ENCODE assay signal across 11 cellular contexts in the genomic region with DNA sequence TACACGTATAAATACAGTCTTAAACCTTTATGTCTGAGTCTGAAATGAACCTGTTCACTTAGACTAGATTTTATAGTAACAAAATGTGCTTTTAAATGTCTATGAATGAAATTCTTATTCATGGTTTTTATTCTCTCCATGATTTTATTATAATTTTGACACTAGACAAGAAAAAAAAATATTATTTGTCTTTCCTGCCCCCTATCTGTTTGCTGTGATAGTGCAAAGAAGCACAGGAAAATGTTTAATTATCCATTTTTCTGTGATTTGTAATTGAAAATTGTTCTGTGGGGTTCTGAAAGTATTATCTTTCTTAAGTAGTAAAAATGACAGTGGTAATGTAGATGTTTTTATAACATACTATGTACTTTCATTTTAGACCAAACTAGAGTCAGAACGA. TPM values are rescaled to one million over a fixed set of nuclear protein-coding genes. Genes with fewer than 3 reads are reported as not detected.
DNase-seq lines count a peak whose midpoint lies in the region; ATAC-seq and TF ChIP-seq lines count a peak whose summit lies in the region.
"Had no signal": no experiment of that assay in that cellular context is flagged by ENCODE, and none has a peak within 500 bp of the region (broad histone marks: within the 10 kb centered on the region; RNA-seq: fewer than 3 reads in every experiment).

No MANE protein-coding gene starts in this region.

- H3K36me3 ChIP-seq in ascending aorta: no peaks in the 10 kb centered on the region
- H3K36me3 ChIP-seq in kidney epithelial cell (ENCODE audit: control insufficient read depth, insufficient read depth, low read length): no peaks in the 10 kb centered on the region

- no peak overlapping the region for H3K4me3 ChIP-seq in AG09309 (ENCODE audit: control insufficient read depth, low read depth, low read length)
- H3K4me3 ChIP-seq in ascending aorta: no peak overlapping the region
- H3K4me3 ChIP-seq in kidney epithelial cell (ENCODE audit: low read depth, low read length): no peak overlapping the region

- no peak overlapping the region for H3K27ac ChIP-seq in ascending aorta

- TF ChIP-seq CTCF in AG09309 (IDR thresholded peaks at IDR 0.05; ENCODE audit: control insufficient read depth, insufficient read depth, low read depth, low read length, missing control alignments) (peak; percentile 43), GM12872 (IDR thresholded peaks at IDR 0.05; ENCODE audit: insufficient read depth, low read depth, low read length) (0 out of 3 replicates have a peak, but pooled peaks have one; percentile 15), ascending aorta (IDR thresholded peaks at IDR 0.05) (peak in 2 of 3 experiments; percentile 30 to 44), kidney epithelial cell (IDR thresholded peaks at IDR 0.05; ENCODE audit: insufficient read depth, low read length, poor library complexity, severe bottlenecking) (peak; percentile 34)

- no peak for ATAC-seq in HG02588 (IDR thresholded peaks at IDR 0.05; ENCODE audit: unreplicated experiment)
- ATAC-seq: naive thymus-derived CD8-positive, alpha-beta T cell had no signal

- H3K4me1 ChIP-seq in ascending aorta: no peaks in the 10 kb centered on the region

- intact Hi-C loops in ascending aorta (cut with DNase I): loop anchor here (2.0 kb wide), 1 partner anchor 88 kb away; no protein-coding TSS in a partner anchor

- H3K9me3 ChIP-seq in ascending aorta: no peaks in the 10 kb centered on the region

- DNase-seq in AG09309 (ENCODE audit: low read depth) (no peak), ascending aorta (ENCODE audit: low spot score in 2 of 2) (no peak), kidney epithelial cell (ENCODE audit: low read depth) (no peak), NCI-H524 treated with DMSO at 0.1 percent for 48 hours (lab: John Stamatoyannopoulos, UW) (no peak)
- DNase-seq in activated T-cell treated with anti-CD3 and anti-CD28 coated beads, Interleukin-2, amount 50 U/mL, for 1 hour: no peak
- DNase-seq in stimulated activated CD4-positive, alpha-beta T cell treated with anti-CD3 and anti-CD28 coated beads, Interleukin-2, amount 100 ng/mL, for 48 hours: no peak
- DNase-seq: activated T-cell treated with anti-CD3 and anti-CD28 coated beads, Interleukin-2, amount 50 U/mL, for 24 hours; cortex of kidney had no signal

- H3K27me3 ChIP-seq in ascending aorta (no peaks in the 10 kb centered on the region), kidney epithelial cell (ENCODE audit: control insufficient read depth, insufficient read depth, low read length) (no peaks in the 10 kb centered on the region)

RNA-seq across cellular contexts. Expression of a gene that starts 52.0 kb away (rescaled TPM):
- total RNA-seq in ascending aorta: 11.9 TPM
- total RNA-seq in kidney epithelial cell: 3.0 and 3.5 TPM in 2 replicates
